Comparison of ENCODE assay signal across 8 cellular contexts in the genomic region with DNA sequence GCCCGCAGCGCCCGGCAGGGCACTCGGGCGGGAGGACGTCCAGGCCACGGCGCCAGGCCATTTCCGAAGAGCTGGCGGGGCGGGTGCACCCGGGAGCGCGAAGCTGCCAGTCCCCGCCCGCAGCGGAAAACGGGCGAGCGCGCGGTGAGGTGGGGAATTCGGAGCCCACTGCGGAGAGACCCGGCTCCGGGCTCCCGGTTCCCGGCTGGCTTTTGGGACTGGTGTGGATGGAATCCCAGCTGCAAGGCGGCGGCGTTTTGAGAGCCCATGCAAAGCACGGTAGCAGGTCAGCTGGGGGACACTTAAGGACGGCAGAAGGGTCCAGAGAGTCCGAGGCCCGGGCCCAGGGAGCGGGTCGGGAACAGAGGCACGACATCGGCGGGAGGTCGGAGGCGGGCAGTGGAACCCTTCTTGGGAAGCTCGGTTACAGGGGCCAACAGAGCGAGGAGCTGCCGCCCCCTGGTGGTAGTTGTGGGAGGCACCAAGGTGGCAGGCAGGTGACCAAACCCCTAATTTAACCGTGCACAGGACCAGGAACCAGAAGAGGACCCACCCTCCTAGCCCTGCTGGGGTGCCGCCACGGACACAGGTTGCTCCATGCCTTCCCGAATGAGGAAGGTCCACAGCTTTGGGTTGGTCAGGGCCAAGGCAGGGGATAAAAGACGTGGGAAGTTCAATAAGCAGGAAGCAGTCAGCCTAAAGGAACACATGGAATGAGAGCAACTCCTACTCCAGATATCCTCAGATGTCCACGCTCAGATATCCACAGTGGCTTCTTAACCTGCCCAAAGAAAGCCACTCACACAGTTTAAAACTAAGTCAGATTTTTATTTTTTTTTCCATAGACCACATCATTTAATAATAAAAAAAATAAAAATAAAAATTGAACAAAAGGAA. TPM values are rescaled to one million over a fixed set of nuclear protein-coding genes. Genes with fewer than 3 reads are reported as not detected.
A peak's percentile ranks its signal among the peaks of the same experiment; 100 is the strongest.
DNase-seq lines count a peak whose midpoint lies in the region; ATAC-seq, FAIRE-seq and TF ChIP-seq lines count a peak whose summit lies in the region.

No MANE protein-coding gene starts in this region.

- peak; percentile 42 for FAIRE-seq in G401.6 (lab: Jason Lieb, UNC)

- peak overlapping the region; percentile 81 for H3K4me3 Mint-ChIP-seq in activated naive CD8-positive, alpha-beta T cell treated with anti-CD3 and anti-CD28 coated beads, Interleukin-2, amount 10 ng/mL, durations not matched to agents 7 days and 5 days

- no peaks in the 10 kb centered on the region for H4K20me1 ChIP-seq in PC-3 (ENCODE audit: low read length)

- H3F3A ChIP-seq in PC-3 (ENCODE audit: low read length, unreplicated experiment): peaks cover 8% of the 10 kb centered on the region

- H3K27ac Mint-ChIP-seq in activated naive CD8-positive, alpha-beta T cell treated with anti-CD3 and anti-CD28 coated beads, Interleukin-2, amount 10 ng/mL, durations not matched to agents 7 days and 5 days: no peak overlapping the region

- H3K27me3 ChIP-seq in PC-3 (ENCODE audit: low read length): no peaks in the 10 kb centered on the region

- POLR2A ChIA-PET in PC-3 (lab: Charles Lee; ENCODE audit: unreplicated experiment): interaction anchor here (0.6 kb wide), 2 partner anchors 37 to 141 kb away, joined by 4 read pairs; a partner anchor contains a TSS
- POLR2A ChIA-PET in activated naive CD8-positive, alpha-beta T cell treated with anti-CD3 and anti-CD28 coated beads, Interleukin-2, amount 10 ng/mL, durations not matched to agents 7 days and 5 days (lab: Charles Lee): interaction anchor here (0.5 to 1.8 kb wide), 12 partner anchors 14 to 1546 kb away, joined by 3 to 12 read pairs (median 4); a partner anchor contains a TSS

- peak overlapping the region; percentile 63 for H3K9ac ChIP-seq in PC-3 (ENCODE audit: low read length)

- H3K9me3 ChIP-seq in PC-3 (ENCODE audit: low read length): no peaks in the 10 kb centered on the region

- peaks cover 26% of the 10 kb centered on the region for H3K36me3 ChIP-seq in PC-3 (ENCODE audit: low read depth, low read length)

- peak; percentile 94 for TF ChIP-seq CTCF in PC-3 (conservative IDR thresholded peaks at IDR 0.05; ENCODE audit: low read depth, low read length)

- no peaks in the 10 kb centered on the region for H3K9me3 Mint-ChIP-seq in activated naive CD8-positive, alpha-beta T cell treated with anti-CD3 and anti-CD28 coated beads, Interleukin-2, amount 10 ng/mL, durations not matched to agents 7 days and 5 days

- H3K4me1 Mint-ChIP-seq in activated naive CD8-positive, alpha-beta T cell treated with anti-CD3 and anti-CD28 coated beads, Interleukin-2, amount 10 ng/mL, durations not matched to agents 7 days and 5 days: peaks cover 16% of the 10 kb centered on the region

- ATAC-seq in HG02571 (IDR thresholded peaks at IDR 0.05; ENCODE audit: unreplicated experiment): peak; percentile 58
- peak; percentile 69 for ATAC-seq in PC-3
- peak; percentile 71 for ATAC-seq in activated naive CD8-positive, alpha-beta T cell treated with anti-CD3 and anti-CD28 coated beads, Interleukin-2, amount 10 ng/mL, durations not matched to agents 7 days and 5 days (ENCODE audit: low read depth)
- ATAC-seq in left ventricle myocardium superior: peak; percentile 76

- intact Hi-C loops in PC-3 (cut with micrococcal nuclease): loop anchor here (1.0 kb wide), 2 partner anchors 64 to 72 kb away; no protein-coding TSS in a partner anchor
- intact Hi-C loops in left ventricle myocardium superior (cut with micrococcal nuclease): no loop called here

- peaks cover 8% of the 10 kb centered on the region for H3K27me3 Mint-ChIP-seq in activated naive CD8-positive, alpha-beta T cell treated with anti-CD3 and anti-CD28 coated beads, Interleukin-2, amount 10 ng/mL, durations not matched to agents 7 days and 5 days

- peak overlapping the region; percentile 78 for H2AFZ ChIP-seq in PC-3 (ENCODE audit: low read length)

- H3K4me3 ChIP-seq in PC-3 (ENCODE audit: low read length): peak overlapping the region; percentile 85

- peaks cover 21% of the 10 kb centered on the region for H3K4me1 ChIP-seq in PC-3 (ENCODE audit: insufficient read depth, low read length)

- no peaks in the 10 kb centered on the region for H3K9me2 ChIP-seq in PC-3 (replicated peaks; ENCODE audit: low read length)

- no TSS peak for BruUV-seq in PC-3 (replicated peaks; lab: Mats Ljungman, UMichigan)

- CTCF ChIA-PET in PC-3 (lab: Charles Lee): interaction anchor here (0.7 to 2.0 kb wide), 7 partner anchors 11 to 84 kb away, joined by 4 to 26 read pairs (median 7); a partner anchor contains a TSS

- no peak overlapping the region for H3K27ac ChIP-seq in PC-3 (ENCODE audit: low read length)

- peaks cover 3% of the 10 kb centered on the region for H3K36me3 Mint-ChIP-seq in activated naive CD8-positive, alpha-beta T cell treated with anti-CD3 and anti-CD28 coated beads, Interleukin-2, amount 10 ng/mL, durations not matched to agents 7 days and 5 days

- no peaks in the 10 kb centered on the region; the same call in 1 of the 2 replicates for H3K79me2 ChIP-seq in PC-3 (ENCODE audit: low read length)

- DNase-seq in PC-3 (peak; percentile 90), left ventricle myocardium superior (peak; percentile 92), retina (peak; percentile 96), NCI-H1930 (lab: John Stamatoyannopoulos, UW) (no peak), NCI-H2081 treated with DMSO at 0.1 percent for 48 hours (lab: John Stamatoyannopoulos, UW) (no peak)
- peak; percentile 90 for DNase-seq in activated naive CD8-positive, alpha-beta T cell treated with anti-CD3 and anti-CD28 coated beads, Interleukin-2, amount 10 ng/mL, durations not matched to agents 7 days and 5 days

- H3K4me2 ChIP-seq in PC-3 (ENCODE audit: low read length): peak overlapping the region; percentile 100

RNA-seq across cellular contexts. Expression of a gene that starts 0.7 kb away (rescaled TPM):
- total RNA-seq in PC-3 (2014; rRNA removed): 14.8 and 16.4 TPM in 2 replicates
- 1 to 10 TPM; 2.3 to 2.4 TPM for total RNA-seq in activated naive CD8-positive, alpha-beta T cell treated with anti-CD3 and anti-CD28 coated beads, Interleukin-2, amount 10 ng/mL, durations not matched to agents 7 days and 5 days
- 2.0 TPM for total RNA-seq in left ventricle myocardium superior

RNA-seq across cellular contexts. Expression of a gene that starts 16.0 kb away (rescaled TPM):
- not detected in 2 replicates for total RNA-seq in PC-3 (2014; rRNA removed)
- not detected for total RNA-seq in activated naive CD8-positive, alpha-beta T cell treated with anti-CD3 and anti-CD28 coated beads, Interleukin-2, amount 10 ng/mL, durations not matched to agents 7 days and 5 days
- total RNA-seq in left ventricle myocardium superior: not detected

RNA-seq across cellular contexts. Expression of a gene that starts 23.3 kb away (rescaled TPM):
- total RNA-seq in PC-3 (2014; rRNA removed) (368 and 424 TPM in 2 replicates), left ventricle myocardium superior (111 TPM)
- total RNA-seq in activated naive CD8-positive, alpha-beta T cell treated with anti-CD3 and anti-CD28 coated beads, Interleukin-2, amount 10 ng/mL, durations not matched to agents 7 days and 5 days: 10 to 100 TPM; 49.0 to 54.5 TPM

RNA-seq across cellular contexts. Expression of a gene that starts 36.9 kb away (rescaled TPM):
- 112 and 116 TPM in 2 replicates for total RNA-seq in PC-3 (2014; rRNA removed)
- 100 to 1,000 TPM; 212 to 214 TPM for total RNA-seq in activated naive CD8-positive, alpha-beta T cell treated with anti-CD3 and anti-CD28 coated beads, Interleukin-2, amount 10 ng/mL, durations not matched to agents 7 days and 5 days
- total RNA-seq in left ventricle myocardium superior: 78.4 TPM

RNA-seq across cellular contexts. Expression of a gene that starts 37.3 kb away (rescaled TPM):
- total RNA-seq in PC-3 (2014; rRNA removed) (26.7 and 49.6 TPM in 2 replicates), left ventricle myocardium superior (23.6 TPM)
- total RNA-seq in activated naive CD8-positive, alpha-beta T cell treated with anti-CD3 and anti-CD28 coated beads, Interleukin-2, amount 10 ng/mL, durations not matched to agents 7 days and 5 days: 10 to 100 TPM; 46.6 to 47.4 TPM

Comparison
In these comparisons a context has a peak if more than half of its experiments do, and no peak if none do; other contexts are left out.
1. DNase-seq: peak in PC-3 (single experiment), activated naive CD8-positive, alpha-beta T cell treated with anti-CD3 and anti-CD28 coated beads, Interleukin-2, amount 10 ng/mL, durations not matched to agents 7 days and 5 days (single experiment), left ventricle myocardium superior (single experiment) and retina (single experiment); none in NCI-H1930 (0 of 2) and NCI-H2081 treated with DMSO at 0.1 percent for 48 hours (single experiment).
2. Peak in every context shown above with its lines, with median percentiles within 50 percentile points of each other: ATAC-seq.